ENCODE assay signal across 20 cellular contexts in the genomic region with DNA sequence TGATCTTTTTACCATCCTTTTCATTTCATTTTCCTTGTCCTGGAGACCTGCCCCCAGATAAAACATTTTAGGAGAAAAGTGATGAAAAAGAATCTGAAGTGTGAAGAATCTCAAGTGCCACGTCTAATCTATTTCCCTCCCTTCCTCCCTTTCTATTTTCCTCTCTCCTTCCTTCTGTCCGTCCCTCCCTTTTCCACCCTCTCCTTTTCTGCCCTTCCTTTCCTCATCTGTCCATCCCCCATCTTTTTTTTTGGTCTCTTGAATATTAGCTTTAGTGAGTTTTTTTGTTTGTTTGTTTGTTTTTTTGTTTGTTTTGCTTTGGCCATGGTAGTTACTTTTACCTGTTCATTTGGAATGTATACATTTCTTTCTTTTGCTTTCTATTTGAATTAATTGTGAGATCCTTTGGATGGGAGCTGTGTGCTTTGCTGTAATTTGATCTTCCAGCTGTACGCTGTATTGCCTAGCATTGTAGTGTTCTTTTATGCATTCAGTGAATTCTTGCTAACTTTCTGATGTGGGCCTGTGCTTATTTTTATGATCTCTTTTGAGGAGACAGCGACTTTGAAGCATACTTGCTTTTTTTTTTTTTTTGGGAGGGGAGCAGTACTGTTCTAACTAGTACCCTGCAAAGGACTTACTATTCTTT. TPM values are rescaled to one million over a fixed set of nuclear protein-coding genes. Genes with fewer than 3 reads are reported as not detected.
A peak's percentile ranks its signal among the peaks of the same experiment; 100 is the strongest.
DNase-seq lines count a peak whose midpoint lies in the region; ATAC-seq and TF ChIP-seq lines count a peak whose summit lies in the region.
"Had no signal": no experiment of that assay in that cellular context is flagged by ENCODE, and none has a peak within 500 bp of the region (broad histone marks: within the 10 kb centered on the region; RNA-seq: fewer than 3 reads in every experiment).

No MANE protein-coding gene starts in this region.

- peak overlapping the region; percentile 52 for H3K9ac ChIP-seq in IMR-90 (ENCODE audit: low read depth, low read length)

- H4K20me1 ChIP-seq in IMR-90 (ENCODE audit: insufficient read depth, low read length): no peaks in the 10 kb centered on the region

- no TSS peak for BruUV-seq in IMR-90 (replicated peaks; lab: Mats Ljungman, UMichigan)

- no peak overlapping the region for H2AK9ac ChIP-seq in IMR-90 (replicated peaks; ENCODE audit: low read depth, low read length, poor library complexity)

- peak overlapping the region; percentile 60; the same call in 1 of the 2 replicates for H2BK20ac ChIP-seq in IMR-90 (ENCODE audit: low read depth, low read length)

- peak overlapping the region; percentile 68; the same call in 1 of the 3 replicates for H2BK15ac ChIP-seq in IMR-90 (ENCODE audit: low read depth, low read length)

- peak overlapping the region; percentile 77; the same call in 1 of the 2 replicates for H2BK120ac ChIP-seq in IMR-90 (ENCODE audit: low read depth, low read length)

- peak overlapping the region; percentile 26; the same call in 1 of the 2 replicates for H4K5ac ChIP-seq in IMR-90 (ENCODE audit: low read depth, low read length)

- peak overlapping the region; percentile 68; the same call in 1 of the 2 replicates for H3K56ac ChIP-seq in IMR-90 (ENCODE audit: extremely low read depth, insufficient read depth, low read length)

- H3K27ac ChIP-seq in IMR-90 (ENCODE audit: insufficient read depth, low read length) (peak overlapping the region; percentile 38; the same call in 1 of the 2 replicates), muscle layer of duodenum (ENCODE audit: low read length) (peak overlapping the region; percentile 30)
- H3K27ac ChIP-seq: colonic mucosa, testis had no signal

- H3K9me1 ChIP-seq in IMR-90 (ENCODE audit: insufficient read depth, low read length): peaks cover 2% of the 10 kb centered on the region; the same call in 1 of the 2 replicates

- peak; percentile 71 for ATAC-seq in IMR-90 (ENCODE audit: low read depth)
- ATAC-seq in GM18909 (IDR thresholded peaks at IDR 0.05; ENCODE audit: poor library complexity, unreplicated experiment): no peak

- H3K79me1 ChIP-seq in IMR-90 (ENCODE audit: low read depth in 1 of 2, low read length in 2 of 2): peaks cover 27 to 38% of the 10 kb centered on the region in 2 experiments

- POLR2A ChIA-PET in IMR-90 (lab: Charles Lee; ENCODE audit: unreplicated experiment): no interaction called here

- H3K27me3 ChIP-seq in IMR-90 (ENCODE audit: control insufficient read depth, insufficient read depth, low read length) (no peaks in the 10 kb centered on the region), muscle layer of duodenum (ENCODE audit: low read depth, low read length) (no peaks in the 10 kb centered on the region)
- H3K27me3 ChIP-seq: colonic mucosa, testis had no signal

- H3K27ac Mint-ChIP-seq in brain: peak overlapping the region; percentile 2 to 40 (median 37)
- no peak overlapping the region for H3K27ac Mint-ChIP-seq in activated CD4-positive, alpha-beta T cell treated with anti-CD3 and anti-CD28 coated beads, Interleukin-2, amount 10 ng/mL, durations not matched to agents 24 days and 14 days
- H3K27ac Mint-ChIP-seq: activated CD4-positive, alpha-beta T cell treated with anti-CD3 and anti-CD28 coated beads, Interleukin-2, amount 10 ng/mL, durations not matched to agents 7 days and 5 days; B cell; IgD-negative memory B cell had no signal

- in situ Hi-C loops in IMR-90 (cut with MboI; ENCODE audit: low sequenced_read_pairs): no loop called here

- no peak overlapping the region for H3K4me3 ChIP-seq in AG10803 (ENCODE audit: low read length)
- peak overlapping the region; percentile 7; the same call in 1 of the 2 replicates for H3K4me3 ChIP-seq in IMR-90 (ENCODE audit: insufficient read depth, low read depth, low read length)
- H3K4me3 ChIP-seq in muscle layer of duodenum (ENCODE audit: low read depth in 1 of 2, low read length in 2 of 2): no peak overlapping the region
- H3K4me3 ChIP-seq: colonic mucosa, HAP-1, testis had no signal

- H2BK5ac ChIP-seq in IMR-90 (ENCODE audit: low read depth, low read length, poor library complexity, severe bottlenecking): peak overlapping the region; percentile 80

- H3K4ac ChIP-seq in IMR-90 (ENCODE audit: low read depth, low read length): peak overlapping the region; percentile 54; the same call in 1 of the 2 replicates

- no peaks in the 10 kb centered on the region for H3K9me3 Mint-ChIP-seq in brain
- no peaks in the 10 kb centered on the region for H3K9me3 Mint-ChIP-seq in activated CD4-positive, alpha-beta T cell treated with anti-CD3 and anti-CD28 coated beads, Interleukin-2, amount 10 ng/mL, durations not matched to agents 24 days and 14 days
- H3K9me3 Mint-ChIP-seq: activated CD4-positive, alpha-beta T cell treated with anti-CD3 and anti-CD28 coated beads, Interleukin-2, amount 10 ng/mL, durations not matched to agents 7 days and 5 days; IgD-negative memory B cell had no signal

- H3K36me3 Mint-ChIP-seq in brain: no peaks in the 10 kb centered on the region
- H3K36me3 Mint-ChIP-seq in activated CD4-positive, alpha-beta T cell treated with anti-CD3 and anti-CD28 coated beads, Interleukin-2, amount 10 ng/mL, durations not matched to agents 24 days and 14 days (ENCODE audit: low read depth): no peaks in the 10 kb centered on the region

- peak overlapping the region; percentile 81 for H3K18ac ChIP-seq in IMR-90 (ENCODE audit: low read depth, low read length)

- H3K4me1 ChIP-seq in IMR-90 (ENCODE audit: control insufficient read depth, insufficient read depth, low read length) (peaks cover 7% of the 10 kb centered on the region; the same call in 1 of the 2 replicates), muscle layer of duodenum (ENCODE audit: control insufficient read depth in 1 of 2, insufficient read depth in 2 of 2, low read length in 2 of 2) (peaks cover 0 to 24% of the 10 kb centered on the region in 2 donors)
- H3K4me1 ChIP-seq: colonic mucosa, testis had no signal

- 0 out of 2 replicates have a peak overlapping the region, but pooled peaks have one; percentile 4 for H4K91ac ChIP-seq in IMR-90 (ENCODE audit: insufficient read depth, low read depth, low read length)

- no peak for TF ChIP-seq POLR2A in IMR-90 (IDR thresholded peaks at IDR 0.05; ENCODE audit: low read depth, low read length)

- H2AK5ac ChIP-seq in IMR-90 (ENCODE audit: low read depth, low read length): no peak overlapping the region

- H3K4me3 Mint-ChIP-seq in brain: peak overlapping the region; percentile 29 to 68 (median 55)
- H3K4me3 Mint-ChIP-seq in activated CD4-positive, alpha-beta T cell treated with anti-CD3 and anti-CD28 coated beads, Interleukin-2, amount 10 ng/mL, durations not matched to agents 24 days and 14 days: no peak overlapping the region
- H3K4me3 Mint-ChIP-seq: activated CD4-positive, alpha-beta T cell treated with anti-CD3 and anti-CD28 coated beads, Interleukin-2, amount 10 ng/mL, durations not matched to agents 7 days and 5 days; B cell; IgD-negative memory B cell had no signal

- H3K36me3 ChIP-seq in IMR-90 (ENCODE audit: control insufficient read depth, insufficient read depth, low read length) (no peaks in the 10 kb centered on the region), muscle layer of duodenum (ENCODE audit: control insufficient read depth in 1 of 2, insufficient read depth in 2 of 2, low read length in 2 of 2) (no peaks in the 10 kb centered on the region)
- H3K36me3 ChIP-seq: colonic mucosa, HAP-1 had no signal

- peak overlapping the region; percentile 91 for H3K4me2 ChIP-seq in IMR-90 (ENCODE audit: low read depth, low read length)

- CTCF ChIA-PET in IMR-90 (lab: Yijun Ruan, JAX): interaction anchor here (0.6 to 1.4 kb wide), 4 partner anchors 9 to 1078 kb away, joined by 3 to 4 read pairs (median 3); no protein-coding TSS in a partner anchor

- H3K23ac ChIP-seq in IMR-90 (ENCODE audit: low read depth, low read length): peak overlapping the region; percentile 66; the same call in 1 of the 2 replicates

- no peaks in the 10 kb centered on the region for H3K27me3 Mint-ChIP-seq in brain
- H3K27me3 Mint-ChIP-seq in activated CD4-positive, alpha-beta T cell treated with anti-CD3 and anti-CD28 coated beads, Interleukin-2, amount 10 ng/mL, durations not matched to agents 24 days and 14 days: no peaks in the 10 kb centered on the region
- H3K27me3 Mint-ChIP-seq: activated CD4-positive, alpha-beta T cell treated with anti-CD3 and anti-CD28 coated beads, Interleukin-2, amount 10 ng/mL, durations not matched to agents 7 days and 5 days; B cell; IgD-negative memory B cell had no signal

- WGBS in IMR-90 (ENCODE audit: extremely low coverage in 2 of 2, insufficient read length in 1 of 2), 2 experiments: no CpG with 5 or more reads among the region's 4 CpGs

- H3K4me1 Mint-ChIP-seq in brain: peaks cover 68% of the 10 kb centered on the region
- no peaks in the 10 kb centered on the region for H3K4me1 Mint-ChIP-seq in activated CD4-positive, alpha-beta T cell treated with anti-CD3 and anti-CD28 coated beads, Interleukin-2, amount 10 ng/mL, durations not matched to agents 24 days and 14 days
- H3K4me1 Mint-ChIP-seq: B cell had no signal

- no peak for TF ChIP-seq RAD21 in IMR-90 (IDR thresholded peaks at IDR 0.05; ENCODE audit: low read length)

- TF ChIP-seq CTCF in AG10803 (conservative IDR thresholded peaks at IDR 0.05; ENCODE audit: low read length) (no peak), IMR-90 (conservative IDR thresholded peaks at IDR 0.05; ENCODE audit: low read depth, low read length) (no peak), brain (conservative IDR thresholded peaks at IDR 0.05) (no peak)

- H3K9me3 ChIP-seq in IMR-90 (ENCODE audit: control insufficient read depth, insufficient read depth, low read length) (no peaks in the 10 kb centered on the region), muscle layer of duodenum (ENCODE audit: control insufficient read depth in 1 of 2, low read length in 2 of 2) (no peaks in the 10 kb centered on the region)
- H3K9me3 ChIP-seq: colonic mucosa, HAP-1, testis had no signal

- peak; percentile 23 for DNase-seq in AG10803 (ENCODE audit: low read depth)
- peak; percentile 61 for DNase-seq in IMR-90
- no peak for DNase-seq in AG08396 (ENCODE audit: low spot score)
- no peak for DNase-seq in SIG-M5 treated with dmso at 0.1 percent for 504 hours (lab: John Stamatoyannopoulos, UW; ENCODE audit: unreplicated experiment)
- no peak for DNase-seq in activated CD4-positive, alpha-beta T cell treated with anti-CD3 and anti-CD28 coated beads, Interleukin-2, amount 10 ng/mL, durations not matched to agents 24 days and 14 days
- DNase-seq: activated CD4-positive, alpha-beta T cell treated with anti-CD3 and anti-CD28 coated beads, Interleukin-2, amount 10 ng/mL, durations not matched to agents 7 days and 5 days; activated T-cell treated with anti-CD3 and anti-CD28 coated beads, Interleukin-2, amount 50 U/mL, for 48 hours; colonic mucosa; DMS 273 treated with DMSO at 0.1 percent for 48 hours; erythroblast; NCI-H774; occipital lobe; T-helper 9 cell; testis had no signal

- dilution Hi-C loops in IMR-90 (cut with HindIII; ENCODE audit: low sequenced_read_pairs, unreplicated experiment): no loop called here

- peak overlapping the region; percentile 39 to 71; a peak in 2 of 4 replicates for H4K8ac ChIP-seq in IMR-90 (ENCODE audit: low read depth in 2 of 2, low read length in 2 of 2)

- peak overlapping the region; percentile 75 for H3K14ac ChIP-seq in IMR-90 (replicated peaks; ENCODE audit: low read depth, low read length)

- intact Hi-C loops in IMR-90 (cut with micrococcal nuclease): loop anchor here (10.0 kb wide), 2 partner anchors 536 to 1074 kb away; no protein-coding TSS in a partner anchor
- intact Hi-C loops in activated CD4-positive, alpha-beta T cell treated with anti-CD3 and anti-CD28 coated beads, Interleukin-2, amount 10 ng/mL, durations not matched to agents 24 days and 14 days (cut with micrococcal nuclease): no loop called here

- no peak overlapping the region for H2AFZ ChIP-seq in IMR-90 (replicated peaks; ENCODE audit: low read length, poor library complexity)

RNA-seq across cellular contexts. Expression of a gene that starts 19.2 kb away (rescaled TPM):
- 17.2 and 36.7 TPM in 2 replicates for total RNA-seq in IMR-90 (2012; rRNA removed)
- polyA plus RNA-seq in IMR-90 (2012; rRNA removed): 14.2 and 17.4 TPM in 2 replicates
- polyA plus RNA-seq in IMR-90 (2012; cell fraction: cytosol; rRNA removed): 17.8 and 25.3 TPM in 2 replicates
- polyA plus RNA-seq in IMR-90 (2012; cell fraction: nucleus; rRNA removed; ENCODE audit: low replicate concordance): 33.8 and 39.3 TPM in 2 replicates
- 8.0 TPM for polyA plus RNA-seq in brain (ENCODE audit: insufficient read depth, low read depth, low replicate concordance)
- total RNA-seq in activated CD4-positive, alpha-beta T cell treated with anti-CD3 and anti-CD28 coated beads, Interleukin-2, amount 10 ng/mL, durations not matched to agents 24 days and 14 days: 12.7 and 14.9 TPM in 2 replicates

Comparison
In these comparisons a context has a peak if more than half of its experiments do, and no peak if none do; other contexts are left out.
1. DNase-seq: peak in AG10803 (single experiment) and IMR-90 (single experiment); none in AG08396 (single experiment), SIG-M5 treated with dmso at 0.1 percent for 504 hours (single experiment) and activated CD4-positive, alpha-beta T cell treated with anti-CD3 and anti-CD28 coated beads, Interleukin-2, amount 10 ng/mL, durations not matched to agents 24 days and 14 days (single experiment).